In genomic region chr6:10521104-10521808, GRCh38 we compare ENCODE assay signal across 8 cellular contexts. TPM values are rescaled to one million over a fixed set of nuclear protein-coding genes. Genes with fewer than 3 reads are reported as not detected.
DNase-seq lines count a peak whose midpoint lies in the region; ATAC-seq and TF ChIP-seq lines count a peak whose summit lies in the region.

TSS of gene GCNT2 (plus strand) at chr6:10521351. CDS start at chr6:10528912, 7,561 bp downstream.

- no peaks in the 10 kb centered on the region for H3K9me3 Mint-ChIP-seq in T-helper 2 cell treated with Interferon-gamma antibody and Interleukin-4, amounts not matched to agents 5 μg/mL and 100 μg/mL, for 36 hours

- H3K4me1 ChIP-seq in body of pancreas (no peaks in the 10 kb centered on the region), transverse colon (peaks cover 0 to 24% (median 3%) of the 10 kb centered on the region in 4 donors)

- no peaks in the 10 kb centered on the region for H3K27me3 Mint-ChIP-seq in T-helper 2 cell treated with Interferon-gamma antibody and Interleukin-4, amounts not matched to agents 5 μg/mL and 100 μg/mL, for 36 hours (ENCODE audit: low read depth)

- peaks cover 4% of the 10 kb centered on the region for H3K4me1 Mint-ChIP-seq in T-helper 2 cell treated with Interferon-gamma antibody and Interleukin-4, amounts not matched to agents 5 μg/mL and 100 μg/mL, for 36 hours (ENCODE audit: low read depth)

- TF ChIP-seq POLR2A in body of pancreas (IDR thresholded peaks at IDR 0.05) (no peak), transverse colon (IDR thresholded peaks at IDR 0.05) (no peak)

- H3K36me3 ChIP-seq in body of pancreas (replicated peaks in 1 of 2; ENCODE audit: insufficient read depth in 1 of 2, low read depth in 2 of 2) (no peaks in the 10 kb centered on the region), transverse colon (no peaks in the 10 kb centered on the region)

- DNase-seq in HT1080 (ENCODE audit: low read depth) (peak; percentile 54), body of pancreas (no peak), islet precursor cell (peak; percentile 98), transverse colon (peak; percentile 22), cerebellar nuclear complex (lab: John Stamatoyannopoulos, UW) (no peak), NOMO-1 treated with DMSO at 0.1 percent for 48 hours (lab: John Stamatoyannopoulos, UW; ENCODE audit: unreplicated experiment) (no peak)
- DNase-seq in T-helper 2 cell treated with Interferon-gamma antibody and Interleukin-4, amounts not matched to agents 5 μg/mL and 100 μg/mL, for 36 hours (ENCODE audit: low spot score): no peak

- H3K27me3 ChIP-seq in body of pancreas: no peaks in the 10 kb centered on the region
- H3K27me3 ChIP-seq in transverse colon: no peaks in the 10 kb centered on the region

- no peak for TF ChIP-seq EP300 in transverse colon (IDR thresholded peaks at IDR 0.05; ENCODE audit: low read depth)

- intact Hi-C loops in body of pancreas (cut with DNase I): no loop called here
- intact Hi-C loops in transverse colon (cut with DNase I; ENCODE audit: low total_unique reads): no loop called here

- H3K9me3 ChIP-seq in body of pancreas (no peaks in the 10 kb centered on the region), transverse colon (no peaks in the 10 kb centered on the region)

- H3K4me3 Mint-ChIP-seq in T-helper 2 cell treated with Interferon-gamma antibody and Interleukin-4, amounts not matched to agents 5 μg/mL and 100 μg/mL, for 36 hours: no peak within 1 kb of the TSS

- H3K27ac ChIP-seq in body of pancreas: peak within 1 kb of the TSS in 2 of 4 donors; percentile 4 to 25
- peak within 1 kb of the TSS; percentile 50 to 69 (median 61) for H3K27ac ChIP-seq in transverse colon

- in situ Hi-C loops in transverse colon (cut with MboI; ENCODE audit: low pct_ligation_motif_present in 1 of 4, low pct_unique_long_range_greater_than_20kb in 1 of 4, low sequenced_read_pairs in 3 of 4): no loop called here

- WGBS in body of pancreas, 2 donors: 48 to 55% methylated on average over 12 of the region's 12 CpGs
- WGBS in transverse colon (ENCODE audit: low coverage in 1 of 2), 2 donors: 38 to 48% methylated on average over 9 to 12 of the region's 12 CpGs

- H3K4me3 ChIP-seq in body of pancreas: no peak within 1 kb of the TSS
- peak within 1 kb of the TSS in 1 of 4 donors; percentile 2 for H3K4me3 ChIP-seq in transverse colon

- ATAC-seq in GM19455 (IDR thresholded peaks at IDR 0.05; ENCODE audit: unreplicated experiment) (peak; percentile 50), body of pancreas (peak; percentile 27)

- H3K27ac Mint-ChIP-seq in T-helper 2 cell treated with Interferon-gamma antibody and Interleukin-4, amounts not matched to agents 5 μg/mL and 100 μg/mL, for 36 hours: no peak within 1 kb of the TSS

- H3K36me3 Mint-ChIP-seq in T-helper 2 cell treated with Interferon-gamma antibody and Interleukin-4, amounts not matched to agents 5 μg/mL and 100 μg/mL, for 36 hours (ENCODE audit: low read depth): no peaks in the 10 kb centered on the region

- TF ChIP-seq CTCF in body of pancreas (IDR thresholded peaks at IDR 0.05) (no peak), transverse colon (IDR thresholded peaks at IDR 0.05) (no peak)

RNA-seq across cellular contexts. Expression of gene GCNT2, which starts in this region (rescaled TPM):
- total RNA-seq in HT1080 (2014; rRNA removed; shearing (Covaris generic)): 6.4 and 7.3 TPM in 2 replicates
- polyA plus RNA-seq in HT1080 (2015; cell fraction: cytosol; rRNA removed): 4.4 and 4.9 TPM in 2 replicates
- 4.2 and 11.5 TPM in 2 replicates for polyA plus RNA-seq in HT1080 (2015; cell fraction: nucleus; rRNA removed)
- total RNA-seq in body of pancreas (1 to 10 TPM; 4.4 to 7.6 TPM), transverse colon (10 to 100 TPM; 18.7 to 53.4 (median 31.3) TPM)

Comparison
In these comparisons a context has a peak if more than half of its experiments do, and no peak if none do; other contexts are left out.
1. DNase-seq: peak in HT1080 (single experiment), islet precursor cell (single experiment) and transverse colon (single experiment); none in body of pancreas (0 of 4), cerebellar nuclear complex (0 of 2), T-helper 2 cell treated with Interferon-gamma antibody and Interleukin-4, amounts not matched to agents 5 μg/mL and 100 μg/mL, for 36 hours (single experiment) and NOMO-1 treated with DMSO at 0.1 percent for 48 hours (single experiment).